ENCODE assay signal across 11 cellular contexts in genomic region chr19:1412995-1413889, GRCh38. TPM values are rescaled to one million over a fixed set of nuclear protein-coding genes. Genes with fewer than 3 reads are reported as not detected.
DNase-seq lines count a peak whose midpoint lies in the region; ATAC-seq and TF ChIP-seq lines count a peak whose summit lies in the region.
"Had no signal": no experiment of that assay in that cellular context is flagged by ENCODE, and none has a peak within 500 bp of the region (broad histone marks: within the 10 kb centered on the region; RNA-seq: fewer than 3 reads in every experiment).

No MANE protein-coding gene starts in this region.

- no peak overlapping the region for H3K14ac ChIP-seq in mesenchymal stem cell (ENCODE audit: low read length in 2 of 2)

- no peak overlapping the region for H3K18ac ChIP-seq in mesenchymal stem cell (ENCODE audit: low read depth in 1 of 2, low read length in 2 of 2)

- H3K27me3 Mint-ChIP-seq in activated naive CD8-positive, alpha-beta T cell treated with anti-CD3 and anti-CD28 coated beads for 36 hours = no peaks in the 10 kb centered on the region

- H4K8ac ChIP-seq in mesenchymal stem cell (ENCODE audit: low read length) = no peak overlapping the region

- peak overlapping the region; percentile 69 for H3K27ac Mint-ChIP-seq in activated naive CD8-positive, alpha-beta T cell treated with anti-CD3 and anti-CD28 coated beads for 36 hours

- DNase-seq in left ventricle myocardium inferior (no peak), Right ventricle myocardium superior (no peak), mesenchymal stem cell (no peak), substantia nigra (lab: John Stamatoyannopoulos, UW) (no peak), HUDEP-2 (lab: John Stamatoyannopoulos, UW; ENCODE audit: unreplicated experiment in 76 of 76) (no peak), SHP77 treated with DMSO at 0.1 percent for 48 hours (lab: John Stamatoyannopoulos, UW) (no peak)
- no peak for DNase-seq in activated naive CD8-positive, alpha-beta T cell treated with anti-CD3 and anti-CD28 coated beads for 36 hours
- DNase-seq: effector memory CD4-positive, alpha-beta T cell; WERI-Rb-1 had no signal

- H3K27ac ChIP-seq in left ventricle myocardium inferior (replicated peaks) = peak overlapping the region; percentile 14
- H3K27ac ChIP-seq in mesenchymal stem cell (ENCODE audit: low read length, poor library complexity, severe bottlenecking) = no peak overlapping the region
- peak overlapping the region; percentile 93 for H3K27ac ChIP-seq in substantia nigra (ENCODE audit: low read depth, low read length, poor library complexity, severe bottlenecking)
- H3K27ac ChIP-seq: WERI-Rb-1 had no signal

- no peak overlapping the region for H2AK5ac ChIP-seq in mesenchymal stem cell (ENCODE audit: low read length, severe bottlenecking)

- WGBS in mesenchymal stem cell = 96% methylated on average over 35 of the region's 36 CpGs

- H3K9me3 ChIP-seq in left ventricle myocardium inferior (replicated peaks) = no peaks in the 10 kb centered on the region
- H3K9me3 ChIP-seq in mesenchymal stem cell (ENCODE audit: control insufficient read depth, low read length) = no peaks in the 10 kb centered on the region

- H4K91ac ChIP-seq in mesenchymal stem cell (ENCODE audit: low read length) = peak overlapping the region; percentile 52

- intact Hi-C loops in left ventricle myocardium inferior (cut with micrococcal nuclease) = no loop called here
- intact Hi-C loops in Right ventricle myocardium superior (cut with DNase I) = no loop called here

- no peak for TF ChIP-seq CTCF in left ventricle myocardium inferior (IDR thresholded peaks at IDR 0.05; ENCODE audit: borderline replicate concordance)

- H3K27me3 ChIP-seq in left ventricle myocardium inferior (ENCODE audit: low read depth) = no peaks in the 10 kb centered on the region
- H3K27me3 ChIP-seq in mesenchymal stem cell (ENCODE audit: control insufficient read depth in 1 of 2, insufficient read depth in 1 of 2, low read length in 2 of 2) = no peaks in the 10 kb centered on the region

- H2BK120ac ChIP-seq in mesenchymal stem cell (ENCODE audit: low read depth, low read length) = no peak overlapping the region

- no peak for ATAC-seq in Right ventricle myocardium superior (ENCODE audit: poor library complexity)
- no peak for ATAC-seq in HG03439 (IDR thresholded peaks at IDR 0.05; ENCODE audit: unreplicated experiment)
- ATAC-seq: Right ventricle myocardium inferior had no signal

- H3K79me1 ChIP-seq in mesenchymal stem cell (replicated peaks; ENCODE audit: low read length, poor library complexity, severe bottlenecking) = no peaks in the 10 kb centered on the region

- H3K4me3 Mint-ChIP-seq in activated naive CD8-positive, alpha-beta T cell treated with anti-CD3 and anti-CD28 coated beads for 36 hours = no peak overlapping the region

- H2BK15ac ChIP-seq in mesenchymal stem cell (ENCODE audit: low read depth, poor library complexity, severe bottlenecking) = peak overlapping the region; percentile 64

- H3K36me3 ChIP-seq in left ventricle myocardium inferior = peaks cover 10% of the 10 kb centered on the region
- peaks cover 14 to 45% of the 10 kb centered on the region in 2 experiments for H3K36me3 ChIP-seq in mesenchymal stem cell (ENCODE audit: control insufficient read depth in 1 of 2, insufficient read depth in 2 of 2, low read depth in 1 of 2, low read length in 2 of 2)

- H3K9me3 Mint-ChIP-seq in activated naive CD8-positive, alpha-beta T cell treated with anti-CD3 and anti-CD28 coated beads for 36 hours = no peaks in the 10 kb centered on the region

- H3K23ac ChIP-seq in mesenchymal stem cell (ENCODE audit: low read length in 2 of 2) = no peak overlapping the region

- no peak overlapping the region for H3K4me3 ChIP-seq in left ventricle myocardium inferior
- no peak overlapping the region for H3K4me3 ChIP-seq in mesenchymal stem cell (ENCODE audit: insufficient read depth in 1 of 2, low read depth in 1 of 2, low read length in 2 of 2)

- H3K4me1 ChIP-seq in left ventricle myocardium inferior (peaks cover 100% of the 10 kb centered on the region), mesenchymal stem cell (ENCODE audit: control insufficient read depth, insufficient read depth, low read depth, low read length) (peaks cover 78% of the 10 kb centered on the region)

- no peak overlapping the region for H3K4me2 ChIP-seq in mesenchymal stem cell (ENCODE audit: low read length, poor library complexity, severe bottlenecking)

- H2AFZ ChIP-seq in mesenchymal stem cell (ENCODE audit: low read depth, low read length) = no peak overlapping the region

- H2BK5ac ChIP-seq in mesenchymal stem cell (ENCODE audit: low read depth, low read length, poor library complexity, severe bottlenecking) = no peak overlapping the region

- no peak overlapping the region for H2BK12ac ChIP-seq in mesenchymal stem cell (ENCODE audit: low read length in 2 of 2)

- peak overlapping the region in 1 of 2 experiments; percentile 19 for H3K4ac ChIP-seq in mesenchymal stem cell (ENCODE audit: low read depth in 1 of 2, low read length in 2 of 2)

- peaks cover 71% of the 10 kb centered on the region for H3K4me1 Mint-ChIP-seq in activated naive CD8-positive, alpha-beta T cell treated with anti-CD3 and anti-CD28 coated beads for 36 hours

- H3K9ac ChIP-seq in mesenchymal stem cell (ENCODE audit: low read length) = no peak overlapping the region

- H3K36me3 Mint-ChIP-seq in activated naive CD8-positive, alpha-beta T cell treated with anti-CD3 and anti-CD28 coated beads for 36 hours = peaks cover 53% of the 10 kb centered on the region

RNA-seq across cellular contexts. Expression of gene DAZAP1, which starts 5.9 kb away (rescaled TPM):
- total RNA-seq in left ventricle myocardium inferior (81.8 TPM), Right ventricle myocardium superior (82.9 TPM)
- 100 to 1,000 TPM; 287 to 297 TPM for total RNA-seq in activated naive CD8-positive, alpha-beta T cell treated with anti-CD3 and anti-CD28 coated beads for 36 hours
- polyA plus RNA-seq in mesenchymal stem cell (2013, experiment 1 of 2) = 65.2 TPM
- polyA plus RNA-seq in mesenchymal stem cell (2013, experiment 2 of 2) = 66.2 TPM

RNA-seq across cellular contexts. Expression of gene GAMT, which starts 11.9 kb away (rescaled TPM):
- total RNA-seq in left ventricle myocardium inferior (77.0 TPM), Right ventricle myocardium superior (93.5 TPM)
- total RNA-seq in activated naive CD8-positive, alpha-beta T cell treated with anti-CD3 and anti-CD28 coated beads for 36 hours = 10 to 100 TPM; 36.5 to 37.6 TPM
- polyA plus RNA-seq in mesenchymal stem cell (2013, experiment 1 of 2) = 33.5 TPM
- polyA plus RNA-seq in mesenchymal stem cell (2013, experiment 2 of 2) = 34.5 TPM

RNA-seq across cellular contexts. Expression of gene RPS15, which starts 25.0 kb away (rescaled TPM):
- total RNA-seq in left ventricle myocardium inferior (588 TPM), Right ventricle myocardium superior (671 TPM)
- 1,000 to 10,000 TPM; 1,472 to 1,524 TPM for total RNA-seq in activated naive CD8-positive, alpha-beta T cell treated with anti-CD3 and anti-CD28 coated beads for 36 hours
- polyA plus RNA-seq in mesenchymal stem cell (2013, experiment 1 of 2) = 2,213 TPM
- 2,093 TPM for polyA plus RNA-seq in mesenchymal stem cell (2013, experiment 2 of 2)

RNA-seq across cellular contexts. Expression of gene NDUFS7, which starts 29.5 kb away (rescaled TPM):
- total RNA-seq in left ventricle myocardium inferior (380 TPM), Right ventricle myocardium superior (461 TPM)
- total RNA-seq in activated naive CD8-positive, alpha-beta T cell treated with anti-CD3 and anti-CD28 coated beads for 36 hours = 100 to 1,000 TPM in 1 of 2 experiments, 10 to 100 TPM in 1; 98.7 to 101 TPM
- 54.3 TPM for polyA plus RNA-seq in mesenchymal stem cell (2013, experiment 1 of 2)
- polyA plus RNA-seq in mesenchymal stem cell (2013, experiment 2 of 2) = 52.4 TPM

RNA-seq across cellular contexts. Expression of gene APC2, which starts 36.7 kb away (rescaled TPM):
- total RNA-seq in left ventricle myocardium inferior = 0.22 TPM
- 0.22 TPM for total RNA-seq in Right ventricle myocardium superior
- under 1 TPM; 0.21 to 0.26 TPM for total RNA-seq in activated naive CD8-positive, alpha-beta T cell treated with anti-CD3 and anti-CD28 coated beads for 36 hours
- 0.23 TPM for polyA plus RNA-seq in mesenchymal stem cell (2013, experiment 1 of 2)
- 0.23 TPM for polyA plus RNA-seq in mesenchymal stem cell (2013, experiment 2 of 2)
